ENCODE assay signal across 28 cellular contexts in the genomic region with DNA sequence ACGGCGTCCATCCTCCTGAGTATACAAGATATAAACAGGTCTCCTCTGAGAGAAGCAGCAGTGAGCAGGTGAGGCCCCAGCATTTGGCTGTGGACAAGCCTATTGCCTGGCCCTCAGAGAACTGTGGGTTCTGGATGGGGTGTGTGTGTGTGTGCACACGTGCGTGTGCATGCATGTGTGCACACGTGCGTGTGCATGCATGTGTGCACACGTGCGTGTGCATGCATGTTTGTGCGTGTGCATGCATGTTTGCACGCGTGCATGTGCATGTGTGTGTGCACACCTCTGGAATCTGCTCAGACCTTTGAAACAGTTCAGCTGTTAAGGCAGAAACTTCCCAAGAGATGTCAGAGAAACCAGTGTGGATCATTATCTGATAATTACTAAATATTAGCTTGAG.
"Had no signal": no experiment of that assay in that cellular context is flagged by ENCODE, and none has a peak within 500 bp of the region (broad histone marks: within the 10 kb centered on the region; RNA-seq: fewer than 3 reads in every experiment).

No MANE protein-coding gene starts in this region.

- H3K9me3 ChIP-seq: ovary, prostate gland, stomach, thoracic aorta, thyroid gland, tibial nerve, upper lobe of left lung, vagina had no signal

- H3K9me3 Mint-ChIP-seq: natural killer cell; stimulated activated effector memory CD8-positive, alpha-beta T cell treated with anti-CD3 and anti-CD28 coated beads, Interleukin-12 subunit alpha, Interleukin-12 subunit beta, amount 100 ng/mL, for 72 hours; stimulated activated naive CD8-positive, alpha-beta T cell treated with anti-CD3 and anti-CD28 coated beads, Interleukin-15, Interleukin-2, amounts not matched to agents 100 ng/mL and 50 ng/mL, for 24 hours had no signal

- H3K27ac ChIP-seq: neural progenitor cell, ovary, parathyroid adenoma, prostate gland, thyroid gland, tibial nerve, upper lobe of left lung, vagina had no signal

- H3K4me3 ChIP-seq: neural progenitor cell, ovary, prostate gland, stomach, thoracic aorta, thyroid gland, tibial nerve, upper lobe of left lung, vagina had no signal

- H3K4me3 Mint-ChIP-seq: naive thymus-derived CD4-positive, alpha-beta T cell; natural killer cell; nephron; neural progenitor cell; stimulated activated effector memory CD8-positive, alpha-beta T cell treated with anti-CD3 and anti-CD28 coated beads, Interleukin-12 subunit alpha, Interleukin-12 subunit beta, amount 100 ng/mL, for 72 hours; stimulated activated naive B cell treated with anti-CD40 and anti-IgM and Interleukin-4, amounts not matched to agents 10 μg/mL and 1 μg/mL and 100 μg/mL, for 72 hours; stimulated activated naive CD8-positive, alpha-beta T cell treated with anti-CD3 and anti-CD28 coated beads, Interleukin-15, Interleukin-2, amounts not matched to agents 100 ng/mL and 50 ng/mL, for 24 hours had no signal

- FAIRE-seq: small intestine, urothelium cell line had no signal

- H3K9ac ChIP-seq: neural progenitor cell, parathyroid adenoma had no signal

- H3K27me3 ChIP-seq: neural progenitor cell, ovary, stomach, thyroid gland, tibial nerve, upper lobe of left lung, vagina had no signal

- DNase-seq: naive thymus-derived CD4-positive, alpha-beta T cell; natural killer cell; occipital lobe; ovary; posterior cingulate gyrus; right cardiac atrium; small intestine; stimulated activated CD4-positive, alpha-beta T cell treated with anti-CD3 and anti-CD28 coated beads, Interleukin-15, amount 100 ng/mL, for 24 hours; stimulated activated CD4-positive, alpha-beta T cell treated with anti-CD3 and anti-CD28 coated beads, Interleukin-2, amount 100 ng/mL, for 24 hours; stimulated activated CD4-positive, alpha-beta T cell treated with anti-CD3 and anti-CD28 coated beads, Interleukin-2, amount 100 ng/mL, for 48 hours; stimulated activated CD4-positive, alpha-beta T cell treated with anti-CD3 and anti-CD28 coated beads, Interleukin-4, amount 100 ng/mL, for 24 hours; stimulated activated naive B cell treated with anti-CD40 and anti-IgM and Interleukin-4, amounts not matched to agents 10 μg/mL and 1 μg/mL and 100 μg/mL, for 72 hours; stimulated activated naive CD4-positive, alpha-beta T cell treated with Interleukin-2 at 50 U/mL for 16 hours; stomach; thyroid gland; trophoblast cell; upper lobe of left lung had no signal

- H3K79me2 ChIP-seq: parathyroid adenoma had no signal

- H3K4me1 Mint-ChIP-seq: natural killer cell; stimulated activated effector memory CD8-positive, alpha-beta T cell treated with anti-CD3 and anti-CD28 coated beads, Interleukin-12 subunit alpha, Interleukin-12 subunit beta, amount 100 ng/mL, for 72 hours had no signal

- ATAC-seq: naive thymus-derived CD4-positive, alpha-beta T cell; natural killer cell; right cardiac atrium; sciatic nerve; stimulated activated effector memory CD8-positive, alpha-beta T cell treated with anti-CD3 and anti-CD28 coated beads, Interleukin-12 subunit alpha, Interleukin-12 subunit beta, amount 100 ng/mL, for 72 hours; stimulated activated naive B cell treated with anti-CD40 and anti-IgM and Interleukin-4, amounts not matched to agents 10 μg/mL and 1 μg/mL and 100 μg/mL, for 72 hours had no signal

- H2AFZ ChIP-seq: neural progenitor cell, parathyroid adenoma had no signal

- H3K27me3 Mint-ChIP-seq: naive thymus-derived CD4-positive, alpha-beta T cell; stimulated activated naive CD8-positive, alpha-beta T cell treated with anti-CD3 and anti-CD28 coated beads, Interleukin-15, Interleukin-2, amounts not matched to agents 100 ng/mL and 50 ng/mL, for 24 hours had no signal

- H3K27ac Mint-ChIP-seq: naive thymus-derived CD4-positive, alpha-beta T cell; natural killer cell; nephron; neural progenitor cell; stimulated activated effector memory CD8-positive, alpha-beta T cell treated with anti-CD3 and anti-CD28 coated beads, Interleukin-12 subunit alpha, Interleukin-12 subunit beta, amount 100 ng/mL, for 72 hours; stimulated activated naive B cell treated with anti-CD40 and anti-IgM and Interleukin-4, amounts not matched to agents 10 μg/mL and 1 μg/mL and 100 μg/mL, for 72 hours; stimulated activated naive CD8-positive, alpha-beta T cell treated with anti-CD3 and anti-CD28 coated beads, Interleukin-15, Interleukin-2, amounts not matched to agents 100 ng/mL and 50 ng/mL, for 24 hours had no signal

- H3K36me3 ChIP-seq: neural progenitor cell, ovary, prostate gland, stomach, thoracic aorta, thyroid gland, tibial nerve, upper lobe of left lung, vagina had no signal

- H3K4me1 ChIP-seq: neural progenitor cell, parathyroid adenoma, prostate gland, thyroid gland, upper lobe of left lung, vagina had no signal

- H3K4me2 ChIP-seq: neural progenitor cell had no signal

- H3K36me3 Mint-ChIP-seq: naive thymus-derived CD4-positive, alpha-beta T cell; natural killer cell; neural progenitor cell; stimulated activated effector memory CD8-positive, alpha-beta T cell treated with anti-CD3 and anti-CD28 coated beads, Interleukin-12 subunit alpha, Interleukin-12 subunit beta, amount 100 ng/mL, for 72 hours; stimulated activated naive B cell treated with anti-CD40 and anti-IgM and Interleukin-4, amounts not matched to agents 10 μg/mL and 1 μg/mL and 100 μg/mL, for 72 hours had no signal
